Comparison of ENCODE assay signal across 20 cellular contexts in genomic region chr6:85347787-85348186, GRCh38.
DNase-seq lines count a peak whose midpoint lies in the region; TF ChIP-seq lines count a peak whose summit lies in the region.
"Had no signal": no experiment of that assay in that cellular context is flagged by ENCODE, and none has a peak within 500 bp of the region (broad histone marks: within the 10 kb centered on the region; RNA-seq: fewer than 3 reads in every experiment).

No MANE protein-coding gene starts in this region.

- no peaks in the 10 kb centered on the region for H4K20me1 ChIP-seq in PC-9 (ENCODE audit: insufficient read depth)
- no peaks in the 10 kb centered on the region for H4K20me1 ChIP-seq in mammary epithelial cell (ENCODE audit: insufficient read depth, low read length)

- H3K9me3 ChIP-seq in ascending aorta (no peaks in the 10 kb centered on the region), mesenchymal stem cell (ENCODE audit: control insufficient read depth, low read length) (no peaks in the 10 kb centered on the region), PC-9 (ENCODE audit: insufficient read depth, low read depth) (peaks cover 6% of the 10 kb centered on the region), mammary epithelial cell (replicated peaks; ENCODE audit: insufficient read depth, low read length) (no peaks in the 10 kb centered on the region)
- H3K9me3 ChIP-seq: BE2C, SJSA1 had no signal

- dilution Hi-C loops in mammary epithelial cell (cut with HindIII; ENCODE audit: low sequenced_read_pairs): no loop called here

- DNase-seq in DMS53 (lab: John Stamatoyannopoulos, UW) (peak; percentile 12), DMS53 treated with DMSO at 0.1 percent for 48 hours (lab: John Stamatoyannopoulos, UW; ENCODE audit: unreplicated experiment) (no peak), ascending aorta (ENCODE audit: low spot score in 2 of 2) (no peak), mesenchymal stem cell (no peak), PC-9 (no peak), DMS 273 treated with DMSO at 0.1 percent for 48 hours (lab: John Stamatoyannopoulos, UW) (no peak), NCI-H146 (lab: John Stamatoyannopoulos, UW) (no peak), mammary epithelial cell (no peak)
- DNase-seq: BE2C, DND-41, MM.1S, NCI-H1048, NCI-H1417 treated with DMSO at 0.1 percent for 48 hours, NCI-H187 treated with DMSO at 0.1 percent for 48 hours, NCI-H2107, NCI-H446 treated with DMSO at 0.1 percent for 48 hours, NCI-H526 treated with DMSO at 0.1 percent for 48 hours, OCI-M1 had no signal

- no peak overlapping the region for H2BK120ac ChIP-seq in mesenchymal stem cell (ENCODE audit: low read depth, low read length)

- H3F3A ChIP-seq in PC-9 (ENCODE audit: insufficient read depth, low read depth): peaks cover 9% of the 10 kb centered on the region; the same call in 1 of the 2 replicates

- H3K27me3 ChIP-seq in ascending aorta: no peaks in the 10 kb centered on the region
- H3K27me3 ChIP-seq in mesenchymal stem cell (ENCODE audit: control insufficient read depth in 1 of 2, insufficient read depth in 1 of 2, low read length in 2 of 2): no peaks in the 10 kb centered on the region
- no peaks in the 10 kb centered on the region for H3K27me3 ChIP-seq in PC-9 (ENCODE audit: insufficient read depth, low read depth)
- H3K27me3 ChIP-seq in mammary epithelial cell (ENCODE audit: insufficient read depth, low read length): no peaks in the 10 kb centered on the region
- H3K27me3 ChIP-seq: BE2C, SJSA1 had no signal

- H3K4me1 ChIP-seq in ascending aorta (no peaks in the 10 kb centered on the region), mesenchymal stem cell (ENCODE audit: control insufficient read depth, insufficient read depth, low read depth, low read length) (peaks cover 2% of the 10 kb centered on the region), PC-9 (replicated peaks; ENCODE audit: insufficient read depth) (peaks cover 21% of the 10 kb centered on the region), mammary epithelial cell (ENCODE audit: insufficient read depth, low read length) (peaks cover 22% of the 10 kb centered on the region)
- H3K4me1 ChIP-seq: BE2C, SJSA1 had no signal

- H3K4me2 ChIP-seq in mesenchymal stem cell (ENCODE audit: low read length, poor library complexity, severe bottlenecking) (no peak overlapping the region), PC-9 (no peak overlapping the region), mammary epithelial cell (ENCODE audit: insufficient read depth, low read depth, low read length) (no peak overlapping the region)

- CTCF ChIA-PET in PC-9 (lab: Charles Lee) (interaction anchor here (0.6 kb wide), 1 partner anchor 616 kb away, joined by 4 read pairs; no protein-coding TSS in a partner anchor), mammary epithelial cell (lab: Charles Lee; ENCODE audit: low non-redundant PET) (no interaction called here)

- H3K9ac ChIP-seq in mesenchymal stem cell (ENCODE audit: low read length) (peak overlapping the region; percentile 18), mammary epithelial cell (ENCODE audit: insufficient read depth, low read length) (no peak overlapping the region)

- H3K79me1 ChIP-seq in mesenchymal stem cell (replicated peaks; ENCODE audit: low read length, poor library complexity, severe bottlenecking): no peaks in the 10 kb centered on the region

- TF ChIP-seq CTCF in ascending aorta (IDR thresholded peaks at IDR 0.05) (no peak), PC-9 (conservative IDR thresholded peaks at IDR 0.05) (no peak), mammary epithelial cell (conservative IDR thresholded peaks at IDR 0.05 in 1 of 2, IDR thresholded peaks at IDR 0.05 in 1 of 2; ENCODE audit: extremely low read depth in 1 of 2, insufficient read depth in 1 of 2, low read depth in 1 of 2, low read length in 2 of 2) (no peak)

- H3K9me2 ChIP-seq in PC-9 (ENCODE audit: insufficient read depth): no peaks in the 10 kb centered on the region

- 100% methylated on average over 1 of the region's 1 CpG for whole genome bisulfite sequencing in mesenchymal stem cell
- WGBS in mammary epithelial cell (ENCODE audit: low coverage, missing lambda C conversion rate): 43% methylated on average over 1 of the region's 1 CpG

- H3K79me2 ChIP-seq in PC-9 (ENCODE audit: low read depth) (no peaks in the 10 kb centered on the region), mammary epithelial cell (ENCODE audit: insufficient read depth, low read length) (no peaks in the 10 kb centered on the region)

- H3K23ac ChIP-seq in mesenchymal stem cell (ENCODE audit: low read length in 2 of 2): no peak overlapping the region

- BruUV-seq in PC-9 (replicated peaks; lab: Mats Ljungman, UMichigan): no TSS peak
- BruUV-seq in mammary epithelial cell (replicated peaks; lab: Mats Ljungman, UMichigan): no TSS peak

- H2AK5ac ChIP-seq in mesenchymal stem cell (ENCODE audit: low read length, severe bottlenecking): no peak overlapping the region

- no peak overlapping the region for H3K14ac ChIP-seq in mesenchymal stem cell (ENCODE audit: low read length in 2 of 2)

- no peak overlapping the region for H2BK12ac ChIP-seq in mesenchymal stem cell (ENCODE audit: low read length in 2 of 2)

- H4K8ac ChIP-seq in mesenchymal stem cell (ENCODE audit: low read length): no peak overlapping the region

- POLR2A ChIA-PET in PC-9 (lab: Charles Lee; ENCODE audit: unreplicated experiment): no interaction called here

- peak overlapping the region; percentile 51 to 57 for H3K27ac ChIP-seq in ascending aorta
- no peak overlapping the region for H3K27ac ChIP-seq in mesenchymal stem cell (ENCODE audit: low read length, poor library complexity, severe bottlenecking)
- H3K27ac ChIP-seq in PC-9: no peak overlapping the region
- no peak overlapping the region for H3K27ac ChIP-seq in mammary epithelial cell (ENCODE audit: insufficient read depth, low read depth, low read length)
- H3K27ac ChIP-seq: 22Rv1, SJSA1 had no signal

- H4K91ac ChIP-seq in mesenchymal stem cell (ENCODE audit: low read length): no peak overlapping the region

- no peak overlapping the region for H3K18ac ChIP-seq in mesenchymal stem cell (ENCODE audit: low read depth in 1 of 2, low read length in 2 of 2)

- H3K36me3 ChIP-seq in ascending aorta (no peaks in the 10 kb centered on the region), mesenchymal stem cell (ENCODE audit: control insufficient read depth in 1 of 2, insufficient read depth in 2 of 2, low read depth in 1 of 2, low read length in 2 of 2) (no peaks in the 10 kb centered on the region), PC-9 (ENCODE audit: low read depth) (no peaks in the 10 kb centered on the region), mammary epithelial cell (ENCODE audit: insufficient read depth, low read length) (no peaks in the 10 kb centered on the region)
- H3K36me3 ChIP-seq: BE2C, SJSA1 had no signal

- no peak overlapping the region for H3K4me3 ChIP-seq in ascending aorta
- H3K4me3 ChIP-seq in mesenchymal stem cell (ENCODE audit: insufficient read depth in 1 of 2, low read depth in 1 of 2, low read length in 2 of 2): no peak overlapping the region
- no peak overlapping the region for H3K4me3 ChIP-seq in PC-9
- H3K4me3 ChIP-seq in mammary epithelial cell (replicated peaks in 1 of 3; ENCODE audit: insufficient read depth in 1 of 3, low read depth in 2 of 3, low read length in 3 of 3): no peak overlapping the region
- H3K4me3 ChIP-seq: SJSA1 had no signal

- no peak overlapping the region for H3K4ac ChIP-seq in mesenchymal stem cell (ENCODE audit: low read depth in 1 of 2, low read length in 2 of 2)

- H2BK15ac ChIP-seq in mesenchymal stem cell (ENCODE audit: low read depth, poor library complexity, severe bottlenecking): no peak overlapping the region

- H2AFZ ChIP-seq in mesenchymal stem cell (ENCODE audit: low read depth, low read length) (no peak overlapping the region), PC-9 (no peak overlapping the region), mammary epithelial cell (ENCODE audit: low read depth, low read length) (no peak overlapping the region)

- in situ Hi-C loops in mammary epithelial cell (cut with MboI; ENCODE audit: low sequenced_read_pairs in 2 of 2): no loop called here

- intact Hi-C loops in ascending aorta (cut with DNase I) (no loop called here), PC-9 (cut with micrococcal nuclease; ENCODE audit: unreplicated experiment) (no loop called here), mammary epithelial cell (cut with micrococcal nuclease) (no loop called here)

- no peak overlapping the region for H2BK5ac ChIP-seq in mesenchymal stem cell (ENCODE audit: low read depth, low read length, poor library complexity, severe bottlenecking)

Comparison
In these comparisons a context has a peak if more than half of its experiments do, and no peak if none do; other contexts are left out.
1. H3K27ac ChIP-seq: peak in ascending aorta (2 of 2); none in mesenchymal stem cell (single experiment), PC-9 (single experiment) and mammary epithelial cell (single experiment).